ENCODE assay signal across 1 cellular context in the genomic region with DNA sequence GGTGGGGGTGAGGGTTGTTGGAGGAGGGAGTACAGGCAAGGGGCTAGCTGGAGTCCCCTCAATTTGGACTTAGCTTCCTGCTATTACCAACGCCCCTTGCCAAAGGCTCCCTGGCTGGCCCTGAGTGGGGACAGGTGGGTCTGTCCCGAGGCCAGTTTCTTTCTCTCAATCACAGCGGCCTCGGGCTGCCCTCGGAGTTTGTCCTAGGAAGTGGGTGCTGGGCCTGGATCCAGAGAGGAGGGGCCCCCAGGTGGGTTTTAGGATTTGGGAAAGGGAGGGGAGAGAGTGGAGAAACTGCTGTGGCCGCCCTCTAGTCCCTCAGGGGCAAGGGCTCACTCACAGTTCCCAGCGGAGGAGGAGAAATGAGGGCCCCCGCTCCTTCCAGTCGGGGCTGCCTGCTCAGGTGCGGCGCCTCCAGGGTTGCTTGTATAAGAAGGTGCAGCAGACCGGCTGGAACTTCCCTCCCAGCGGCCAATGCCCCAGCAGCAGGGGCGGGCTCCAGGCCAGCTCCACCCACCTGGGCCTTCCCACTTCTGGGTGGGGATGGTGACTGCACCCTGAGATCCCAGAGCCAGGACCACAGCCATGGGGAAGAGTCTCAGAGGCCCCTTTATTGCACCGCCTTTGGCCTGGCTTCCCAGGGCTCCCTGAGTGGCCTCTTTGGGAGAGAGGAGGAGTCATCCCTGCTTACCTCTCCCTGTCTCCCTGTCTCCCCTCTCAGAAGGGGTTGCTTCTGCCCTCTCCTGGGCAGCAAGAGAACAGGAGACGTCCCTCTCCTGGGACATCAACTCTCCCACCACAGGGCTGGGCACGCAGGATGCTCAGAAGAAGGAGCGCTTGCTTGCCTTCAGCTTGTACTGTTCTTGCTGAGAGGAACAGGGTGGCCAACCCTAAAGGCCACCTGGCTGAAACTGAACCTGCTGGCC.
TF ChIP-seq lines count a peak whose summit lies in the region.

No MANE protein-coding gene starts in this region.

TF ChIP-seq in HepG2, 621 proteins besides CTCF, POLR2A, EP300 and RAD21 (continued from another document and continues in another):
- TF ChIP-seq, protein P1, sequence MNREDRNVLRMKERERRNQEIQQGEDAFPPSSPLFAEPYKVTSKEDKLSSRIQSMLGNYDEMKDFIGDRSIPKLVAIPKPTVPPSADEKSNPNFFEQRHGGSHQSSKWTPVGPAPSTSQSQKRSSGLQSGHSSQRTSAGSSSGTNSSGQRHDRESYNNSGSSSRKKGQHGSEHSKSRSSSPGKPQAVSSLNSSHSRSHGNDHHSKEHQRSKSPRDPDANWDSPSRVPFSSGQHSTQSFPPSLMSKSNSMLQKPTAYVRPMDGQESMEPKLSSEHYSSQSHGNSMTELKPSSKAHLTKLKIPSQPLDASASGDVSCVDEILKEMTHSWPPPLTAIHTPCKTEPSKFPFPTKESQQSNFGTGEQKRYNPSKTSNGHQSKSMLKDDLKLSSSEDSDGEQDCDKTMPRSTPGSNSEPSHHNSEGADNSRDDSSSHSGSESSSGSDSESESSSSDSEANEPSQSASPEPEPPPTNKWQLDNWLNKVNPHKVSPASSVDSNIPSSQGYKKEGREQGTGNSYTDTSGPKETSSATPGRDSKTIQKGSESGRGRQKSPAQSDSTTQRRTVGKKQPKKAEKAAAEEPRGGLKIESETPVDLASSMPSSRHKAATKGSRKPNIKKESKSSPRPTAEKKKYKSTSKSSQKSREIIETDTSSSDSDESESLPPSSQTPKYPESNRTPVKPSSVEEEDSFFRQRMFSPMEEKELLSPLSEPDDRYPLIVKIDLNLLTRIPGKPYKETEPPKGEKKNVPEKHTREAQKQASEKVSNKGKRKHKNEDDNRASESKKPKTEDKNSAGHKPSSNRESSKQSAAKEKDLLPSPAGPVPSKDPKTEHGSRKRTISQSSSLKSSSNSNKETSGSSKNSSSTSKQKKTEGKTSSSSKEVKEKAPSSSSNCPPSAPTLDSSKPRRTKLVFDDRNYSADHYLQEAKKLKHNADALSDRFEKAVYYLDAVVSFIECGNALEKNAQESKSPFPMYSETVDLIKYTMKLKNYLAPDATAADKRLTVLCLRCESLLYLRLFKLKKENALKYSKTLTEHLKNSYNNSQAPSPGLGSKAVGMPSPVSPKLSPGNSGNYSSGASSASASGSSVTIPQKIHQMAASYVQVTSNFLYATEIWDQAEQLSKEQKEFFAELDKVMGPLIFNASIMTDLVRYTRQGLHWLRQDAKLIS (CRISPR knock-in tag; IDR thresholded peaks at IDR 0.05): no peak
- no peak for TF ChIP-seq ZNF775 (CRISPR knock-in tag; IDR thresholded peaks at IDR 0.05; ENCODE audit: borderline replicate concordance)
- peak; percentile 68; the same call in 1 of the 2 replicates for TF ChIP-seq FOXC1 (CRISPR knock-in tag; IDR thresholded peaks at IDR 0.05; ENCODE audit: borderline replicate concordance)
- TF ChIP-seq NCOR1 (IDR thresholded peaks at IDR 0.05; ENCODE audit: borderline replicate concordance, low read length): no peak
- TF ChIP-seq ZNF225 (CRISPR knock-in tag; IDR thresholded peaks at IDR 0.05): no peak
- TF ChIP-seq ZNF556 (CRISPR knock-in tag; IDR thresholded peaks at IDR 0.05; ENCODE audit: borderline replicate concordance): no peak
- peak; percentile 51; the same call in 1 of the 2 replicates for TF ChIP-seq YEATS4 (CRISPR knock-in tag; IDR thresholded peaks at IDR 0.05; ENCODE audit: borderline replicate concordance)
- no peak for TF ChIP-seq ZNF34 (CRISPR knock-in tag; IDR thresholded peaks at IDR 0.05; ENCODE audit: borderline replicate concordance)
- no peak for TF ChIP-seq ZNF230 (CRISPR knock-in tag; IDR thresholded peaks at IDR 0.05)
- TF ChIP-seq, protein P2, sequence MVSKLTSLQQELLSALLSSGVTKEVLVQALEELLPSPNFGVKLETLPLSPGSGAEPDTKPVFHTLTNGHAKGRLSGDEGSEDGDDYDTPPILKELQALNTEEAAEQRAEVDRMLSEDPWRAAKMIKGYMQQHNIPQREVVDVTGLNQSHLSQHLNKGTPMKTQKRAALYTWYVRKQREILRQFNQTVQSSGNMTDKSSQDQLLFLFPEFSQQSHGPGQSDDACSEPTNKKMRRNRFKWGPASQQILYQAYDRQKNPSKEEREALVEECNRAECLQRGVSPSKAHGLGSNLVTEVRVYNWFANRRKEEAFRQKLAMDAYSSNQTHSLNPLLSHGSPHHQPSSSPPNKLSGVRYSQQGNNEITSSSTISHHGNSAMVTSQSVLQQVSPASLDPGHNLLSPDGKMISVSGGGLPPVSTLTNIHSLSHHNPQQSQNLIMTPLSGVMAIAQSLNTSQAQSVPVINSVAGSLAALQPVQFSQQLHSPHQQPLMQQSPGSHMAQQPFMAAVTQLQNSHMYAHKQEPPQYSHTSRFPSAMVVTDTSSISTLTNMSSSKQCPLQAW (CRISPR knock-in tag; IDR thresholded peaks at IDR 0.05): peak; percentile 69; the same call in 1 of the 2 replicates
- no peak for TF ChIP-seq ZNF20 (CRISPR knock-in tag; IDR thresholded peaks at IDR 0.05)
- no peak for TF ChIP-seq ZFYVE20 (CRISPR knock-in tag; IDR thresholded peaks at IDR 0.05; ENCODE audit: borderline replicate concordance, low read depth)
- TF ChIP-seq, protein P3, sequence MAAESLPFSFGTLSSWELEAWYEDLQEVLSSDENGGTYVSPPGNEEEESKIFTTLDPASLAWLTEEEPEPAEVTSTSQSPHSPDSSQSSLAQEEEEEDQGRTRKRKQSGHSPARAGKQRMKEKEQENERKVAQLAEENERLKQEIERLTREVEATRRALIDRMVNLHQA (CRISPR knock-in tag; IDR thresholded peaks at IDR 0.05): no peak
- no peak for TF ChIP-seq RAD51 (IDR thresholded peaks at IDR 0.05; ENCODE audit: borderline replicate concordance)
- no peak for TF ChIP-seq SALL2 (CRISPR knock-in tag; IDR thresholded peaks at IDR 0.05)
- TF ChIP-seq, protein P4, sequence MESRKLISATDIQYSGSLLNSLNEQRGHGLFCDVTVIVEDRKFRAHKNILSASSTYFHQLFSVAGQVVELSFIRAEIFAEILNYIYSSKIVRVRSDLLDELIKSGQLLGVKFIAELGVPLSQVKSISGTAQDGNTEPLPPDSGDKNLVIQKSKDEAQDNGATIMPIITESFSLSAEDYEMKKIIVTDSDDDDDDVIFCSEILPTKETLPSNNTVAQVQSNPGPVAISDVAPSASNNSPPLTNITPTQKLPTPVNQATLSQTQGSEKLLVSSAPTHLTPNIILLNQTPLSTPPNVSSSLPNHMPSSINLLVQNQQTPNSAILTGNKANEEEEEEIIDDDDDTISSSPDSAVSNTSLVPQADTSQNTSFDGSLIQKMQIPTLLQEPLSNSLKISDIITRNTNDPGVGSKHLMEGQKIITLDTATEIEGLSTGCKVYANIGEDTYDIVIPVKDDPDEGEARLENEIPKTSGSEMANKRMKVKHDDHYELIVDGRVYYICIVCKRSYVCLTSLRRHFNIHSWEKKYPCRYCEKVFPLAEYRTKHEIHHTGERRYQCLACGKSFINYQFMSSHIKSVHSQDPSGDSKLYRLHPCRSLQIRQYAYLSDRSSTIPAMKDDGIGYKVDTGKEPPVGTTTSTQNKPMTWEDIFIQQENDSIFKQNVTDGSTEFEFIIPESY (CRISPR knock-in tag; IDR thresholded peaks at IDR 0.05): peak; percentile 4; the same call in 1 of the 2 replicates
- TF ChIP-seq, protein P5, sequence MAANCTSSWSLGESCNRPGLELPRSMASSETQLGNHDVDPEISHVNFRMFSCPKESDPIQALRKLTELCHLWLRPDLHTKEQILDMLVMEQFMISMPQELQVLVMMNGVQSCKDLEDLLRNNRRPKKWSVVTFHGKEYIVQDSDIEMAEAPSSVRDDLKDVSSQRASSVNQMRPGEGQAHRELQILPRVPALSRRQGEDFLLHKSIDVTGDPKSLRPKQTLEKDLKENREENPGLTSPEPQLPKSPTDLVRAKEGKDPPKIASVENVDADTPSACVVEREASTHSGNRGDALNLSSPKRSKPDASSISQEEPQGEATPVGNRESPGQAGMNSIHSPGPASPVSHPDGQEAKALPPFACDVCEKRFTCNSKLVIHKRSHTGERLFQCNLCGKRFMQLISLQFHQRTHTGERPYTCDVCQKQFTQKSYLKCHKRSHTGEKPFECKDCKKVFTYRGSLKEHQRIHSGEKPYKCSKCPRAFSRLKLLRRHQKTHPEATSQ (CRISPR knock-in tag; IDR thresholded peaks at IDR 0.05; ENCODE audit: borderline replicate concordance): no peak
- peak; percentile 23; the same call in 1 of the 2 replicates for TF ChIP-seq GABPA (IDR thresholded peaks at IDR 0.05; ENCODE audit: low read depth, low read length)
- peak; percentile 45; the same call in 1 of the 2 replicates for TF ChIP-seq GABPA (CRISPR knock-in tag; IDR thresholded peaks at IDR 0.05; ENCODE audit: low read depth)
- TF ChIP-seq, protein P6, sequence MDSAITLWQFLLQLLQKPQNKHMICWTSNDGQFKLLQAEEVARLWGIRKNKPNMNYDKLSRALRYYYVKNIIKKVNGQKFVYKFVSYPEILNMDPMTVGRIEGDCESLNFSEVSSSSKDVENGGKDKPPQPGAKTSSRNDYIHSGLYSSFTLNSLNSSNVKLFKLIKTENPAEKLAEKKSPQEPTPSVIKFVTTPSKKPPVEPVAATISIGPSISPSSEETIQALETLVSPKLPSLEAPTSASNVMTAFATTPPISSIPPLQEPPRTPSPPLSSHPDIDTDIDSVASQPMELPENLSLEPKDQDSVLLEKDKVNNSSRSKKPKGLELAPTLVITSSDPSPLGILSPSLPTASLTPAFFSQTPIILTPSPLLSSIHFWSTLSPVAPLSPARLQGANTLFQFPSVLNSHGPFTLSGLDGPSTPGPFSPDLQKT (CRISPR knock-in tag; IDR thresholded peaks at IDR 0.05; ENCODE audit: borderline replicate concordance): no peak
- TF ChIP-seq TP53 (CRISPR knock-in tag; conservative IDR thresholded peaks at IDR 0.05): no peak
- no peak for TF ChIP-seq ZNF235 (CRISPR knock-in tag; IDR thresholded peaks at IDR 0.05; ENCODE audit: borderline replicate concordance)
- TF ChIP-seq ZNF878 (CRISPR knock-in tag; IDR thresholded peaks at IDR 0.05): peak; percentile 60; the same call in 1 of the 2 replicates
- no peak for TF ChIP-seq CENPT (CRISPR knock-in tag; IDR thresholded peaks at IDR 0.05; ENCODE audit: low read depth)
- TF ChIP-seq, protein P7, sequence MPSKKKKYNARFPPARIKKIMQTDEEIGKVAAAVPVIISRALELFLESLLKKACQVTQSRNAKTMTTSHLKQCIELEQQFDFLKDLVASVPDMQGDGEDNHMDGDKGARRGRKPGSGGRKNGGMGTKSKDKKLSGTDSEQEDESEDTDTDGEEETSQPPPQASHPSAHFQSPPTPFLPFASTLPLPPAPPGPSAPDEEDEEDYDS (CRISPR knock-in tag; IDR thresholded peaks at IDR 0.05): peak; percentile 98
- TF ChIP-seq, protein P8, sequence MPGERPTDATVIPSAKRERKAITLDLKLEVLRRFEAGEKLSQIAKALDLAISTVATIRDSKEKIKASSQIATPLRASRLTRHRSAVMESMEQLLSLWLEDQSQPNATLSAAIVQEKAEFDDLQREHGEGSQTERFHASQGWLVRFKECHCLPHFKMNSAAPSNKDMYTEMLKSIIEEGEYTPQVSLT (CRISPR knock-in tag; IDR thresholded peaks at IDR 0.05; ENCODE audit: borderline replicate concordance, low read depth): no peak
- TF ChIP-seq, protein P9, sequence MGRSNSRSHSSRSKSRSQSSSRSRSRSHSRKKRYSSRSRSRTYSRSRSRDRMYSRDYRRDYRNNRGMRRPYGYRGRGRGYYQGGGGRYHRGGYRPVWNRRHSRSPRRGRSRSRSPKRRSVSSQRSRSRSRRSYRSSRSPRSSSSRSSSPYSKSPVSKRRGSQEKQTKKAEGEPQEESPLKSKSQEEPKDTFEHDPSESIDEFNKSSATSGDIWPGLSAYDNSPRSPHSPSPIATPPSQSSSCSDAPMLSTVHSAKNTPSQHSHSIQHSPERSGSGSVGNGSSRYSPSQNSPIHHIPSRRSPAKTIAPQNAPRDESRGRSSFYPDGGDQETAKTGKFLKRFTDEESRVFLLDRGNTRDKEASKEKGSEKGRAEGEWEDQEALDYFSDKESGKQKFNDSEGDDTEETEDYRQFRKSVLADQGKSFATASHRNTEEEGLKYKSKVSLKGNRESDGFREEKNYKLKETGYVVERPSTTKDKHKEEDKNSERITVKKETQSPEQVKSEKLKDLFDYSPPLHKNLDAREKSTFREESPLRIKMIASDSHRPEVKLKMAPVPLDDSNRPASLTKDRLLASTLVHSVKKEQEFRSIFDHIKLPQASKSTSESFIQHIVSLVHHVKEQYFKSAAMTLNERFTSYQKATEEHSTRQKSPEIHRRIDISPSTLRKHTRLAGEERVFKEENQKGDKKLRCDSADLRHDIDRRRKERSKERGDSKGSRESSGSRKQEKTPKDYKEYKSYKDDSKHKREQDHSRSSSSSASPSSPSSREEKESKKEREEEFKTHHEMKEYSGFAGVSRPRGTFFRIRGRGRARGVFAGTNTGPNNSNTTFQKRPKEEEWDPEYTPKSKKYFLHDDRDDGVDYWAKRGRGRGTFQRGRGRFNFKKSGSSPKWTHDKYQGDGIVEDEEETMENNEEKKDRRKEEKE (IDR thresholded peaks at IDR 0.05): no peak
- TF ChIP-seq, protein P10, sequence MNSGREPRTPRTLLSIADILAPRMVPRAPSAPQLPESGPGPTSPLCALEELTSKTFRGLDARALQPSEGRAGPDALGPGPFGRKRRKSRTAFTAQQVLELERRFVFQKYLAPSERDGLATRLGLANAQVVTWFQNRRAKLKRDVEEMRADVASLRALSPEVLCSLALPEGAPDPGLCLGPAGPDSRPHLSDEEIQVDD (CRISPR knock-in tag; IDR thresholded peaks at IDR 0.05; ENCODE audit: borderline replicate concordance): no peak
- TF ChIP-seq, protein P11, sequence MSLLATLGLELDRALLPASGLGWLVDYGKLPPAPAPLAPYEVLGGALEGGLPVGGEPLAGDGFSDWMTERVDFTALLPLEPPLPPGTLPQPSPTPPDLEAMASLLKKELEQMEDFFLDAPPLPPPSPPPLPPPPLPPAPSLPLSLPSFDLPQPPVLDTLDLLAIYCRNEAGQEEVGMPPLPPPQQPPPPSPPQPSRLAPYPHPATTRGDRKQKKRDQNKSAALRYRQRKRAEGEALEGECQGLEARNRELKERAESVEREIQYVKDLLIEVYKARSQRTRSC (CRISPR knock-in tag; IDR thresholded peaks at IDR 0.05; ENCODE audit: low read depth): no peak
- no peak; the same call in 1 of the 2 replicates for TF ChIP-seq PAX8 (CRISPR knock-in tag; IDR thresholded peaks at IDR 0.05; ENCODE audit: borderline replicate concordance)
- TF ChIP-seq ZFP36L2 (CRISPR knock-in tag; IDR thresholded peaks at IDR 0.05): no peak
- TF ChIP-seq, protein P12, sequence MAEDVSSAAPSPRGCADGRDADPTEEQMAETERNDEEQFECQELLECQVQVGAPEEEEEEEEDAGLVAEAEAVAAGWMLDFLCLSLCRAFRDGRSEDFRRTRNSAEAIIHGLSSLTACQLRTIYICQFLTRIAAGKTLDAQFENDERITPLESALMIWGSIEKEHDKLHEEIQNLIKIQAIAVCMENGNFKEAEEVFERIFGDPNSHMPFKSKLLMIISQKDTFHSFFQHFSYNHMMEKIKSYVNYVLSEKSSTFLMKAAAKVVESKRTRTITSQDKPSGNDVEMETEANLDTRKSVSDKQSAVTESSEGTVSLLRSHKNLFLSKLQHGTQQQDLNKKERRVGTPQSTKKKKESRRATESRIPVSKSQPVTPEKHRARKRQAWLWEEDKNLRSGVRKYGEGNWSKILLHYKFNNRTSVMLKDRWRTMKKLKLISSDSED (CRISPR knock-in tag; IDR thresholded peaks at IDR 0.05): no peak
- peak; percentile 82 for TF ChIP-seq RBM39 (IDR thresholded peaks at IDR 0.05; ENCODE audit: low read depth, low read length, poor library complexity, severe bottlenecking)
- no peak for TF ChIP-seq ZNF446 (CRISPR knock-in tag; IDR thresholded peaks at IDR 0.05)
- TF ChIP-seq KDM1A (CRISPR knock-in tag; IDR thresholded peaks at IDR 0.05): no peak
